ENCODE assay signal across 8 cellular contexts in the genomic region with DNA sequence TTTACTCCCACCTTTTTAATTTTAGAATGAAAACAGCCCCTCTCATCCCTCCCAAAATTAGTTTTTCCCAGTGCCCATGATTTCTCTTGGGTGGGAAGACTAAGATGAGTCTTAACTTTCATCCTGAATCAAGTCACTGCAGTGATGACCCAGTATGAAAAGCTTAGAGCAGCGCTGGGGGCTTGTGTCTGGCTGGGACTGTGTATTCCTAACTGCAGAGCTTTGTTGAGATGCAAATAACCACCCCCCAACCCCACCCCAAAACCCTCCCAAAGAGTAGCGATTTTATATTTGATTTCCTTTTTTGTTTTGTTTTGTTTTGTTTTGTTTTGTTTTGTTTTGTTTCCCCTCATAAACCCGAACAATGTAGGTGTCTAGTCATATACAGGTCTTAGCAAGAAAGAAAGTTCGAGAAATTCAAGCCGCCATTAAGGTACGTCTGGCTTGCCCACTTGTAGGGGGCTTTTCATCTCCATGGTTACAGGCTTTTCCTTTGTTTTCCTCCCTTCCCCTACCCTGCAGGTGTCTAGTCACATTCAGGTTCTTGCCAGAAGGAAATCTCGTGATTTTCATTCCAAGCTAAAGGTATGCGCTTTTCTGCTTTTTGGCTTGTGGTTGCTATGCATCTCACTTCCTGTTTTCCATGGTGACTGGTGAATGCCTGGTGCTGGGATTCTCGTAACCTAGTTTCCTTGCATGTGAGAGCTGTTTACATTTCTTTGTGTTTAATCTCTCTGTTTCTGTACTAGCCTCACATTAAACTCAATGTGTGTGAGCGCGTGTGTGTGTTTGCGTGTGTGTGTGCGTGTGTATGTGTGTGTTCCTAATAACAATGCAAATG.
DNase-seq lines count a peak whose midpoint lies in the region; ATAC-seq and TF ChIP-seq lines count a peak whose summit lies in the region.

No MANE protein-coding gene starts in this region.

- DNase-seq in Ammon's horn (ENCODE audit: low spot score) (peak; percentile 51), NB4 (ENCODE audit: low read depth) (peak; percentile 9), caudate nucleus (lab: John Stamatoyannopoulos, UW) (peak in 9 of 61 donors; percentile 7 to 32 (median 21)), lung microvascular endothelial cell (ENCODE audit: low read depth in 2 of 2) (peak; percentile 97 to 99), HuH-7.5 (ENCODE audit: low spot score) (no peak), Right ventricle myocardium inferior (ENCODE audit: missing footprints) (no peak)
- DNase-seq in natural killer cell treated with Interleukin-12 subunit alpha and Interleukin-12 subunit beta and Interleukin-15 and Interleukin-18, amount 100 ng/mL, for 72 hours (ENCODE audit: low spot score), result no peak

- ATAC-seq in HG03097 (IDR thresholded peaks at IDR 0.05; ENCODE audit: low FRiP score, unreplicated experiment), result no peak
- no peak for ATAC-seq in natural killer cell treated with Interleukin-12 subunit alpha and Interleukin-12 subunit beta and Interleukin-15 and Interleukin-18, amount 100 ng/mL, for 72 hours
- ATAC-seq in Right ventricle myocardium inferior, result no peak

- no peak for TF ChIP-seq CTCF in NB4 (IDR thresholded peaks at IDR 0.05; ENCODE audit: low read depth, low read length)

- no peak for TF ChIP-seq POLR2A in NB4 (IDR thresholded peaks at IDR 0.05; ENCODE audit: extremely low read depth, insufficient read length)

- intact Hi-C loops in Right ventricle myocardium inferior (cut with DNase I), result no loop called here

- H3K4me3 Mint-ChIP-seq in natural killer cell treated with Interleukin-12 subunit alpha and Interleukin-12 subunit beta and Interleukin-15 and Interleukin-18, amount 100 ng/mL, for 72 hours, result no peak overlapping the region

- H3K4me3 ChIP-seq in NB4 (ENCODE audit: low read depth, low read length), result no peak overlapping the region

- peaks cover 3 to 9% of the 10 kb centered on the region in 2 donors for H3K4me1 Mint-ChIP-seq in natural killer cell treated with Interleukin-12 subunit alpha and Interleukin-12 subunit beta and Interleukin-15 and Interleukin-18, amount 100 ng/mL, for 72 hours (ENCODE audit: low read depth in 2 of 2)

- no peaks in the 10 kb centered on the region for H3K36me3 Mint-ChIP-seq in natural killer cell treated with Interleukin-12 subunit alpha and Interleukin-12 subunit beta and Interleukin-15 and Interleukin-18, amount 100 ng/mL, for 72 hours

- peaks cover 28 to 54% of the 10 kb centered on the region in 2 donors for H3K27me3 Mint-ChIP-seq in natural killer cell treated with Interleukin-12 subunit alpha and Interleukin-12 subunit beta and Interleukin-15 and Interleukin-18, amount 100 ng/mL, for 72 hours

- H3K9me3 Mint-ChIP-seq in natural killer cell treated with Interleukin-12 subunit alpha and Interleukin-12 subunit beta and Interleukin-15 and Interleukin-18, amount 100 ng/mL, for 72 hours, result no peaks in the 10 kb centered on the region

- H3K27ac Mint-ChIP-seq in natural killer cell treated with Interleukin-12 subunit alpha and Interleukin-12 subunit beta and Interleukin-15 and Interleukin-18, amount 100 ng/mL, for 72 hours, result no peak overlapping the region

- H3K27ac ChIP-seq in caudate nucleus (ENCODE audit: low read depth, low read length), result peak overlapping the region; percentile 83

Comparison
In these comparisons a context has a peak if more than half of its experiments do, and no peak if none do; other contexts are left out.
1. DNase-seq: peak in Ammon's horn (single experiment), NB4 (single experiment) and lung microvascular endothelial cell (2 of 2); none in natural killer cell treated with Interleukin-12 subunit alpha and Interleukin-12 subunit beta and Interleukin-15 and Interleukin-18, amount 100 ng/mL, for 72 hours (single experiment), HuH-7.5 (single experiment) and Right ventricle myocardium inferior (single experiment).